Comparison of ENCODE assay signal across 13 cellular contexts in genomic region chr1:173418107-173418985, GRCh38. TPM values are rescaled to one million over a fixed set of nuclear protein-coding genes. Genes with fewer than 3 reads are reported as not detected.
DNase-seq lines count a peak whose midpoint lies in the region; ATAC-seq and TF ChIP-seq lines count a peak whose summit lies in the region.
"Had no signal": no experiment of that assay in that cellular context is flagged by ENCODE, and none has a peak within 500 bp of the region (broad histone marks: within the 10 kb centered on the region; RNA-seq: fewer than 3 reads in every experiment).

No MANE protein-coding gene starts in this region.

- CTCF ChIA-PET in activated CD8-positive, alpha-beta T cell treated with anti-CD3 and anti-CD28 coated beads for 36 hours (lab: Charles Lee): interaction anchor here (1.0 to 1.4 kb wide), 3 partner anchors 11 to 673 kb away, joined by 3 read pairs; no protein-coding TSS in a partner anchor

- DNase-seq in GM23248 (peak; percentile 80), NAMALWA (ENCODE audit: low spot score) (peak; percentile 44), naive B cell (peak; percentile 49), superior temporal gyrus (ENCODE audit: extremely low spot score) (no peak), endodermal cell (no peak), lower lobe of right lung (no peak)
- DNase-seq in activated CD8-positive, alpha-beta T cell treated with anti-CD3 and anti-CD28 coated beads for 36 hours: no peak
- DNase-seq: activated CD4-positive, alpha-beta T cell treated with anti-CD3 and anti-CD28 coated beads for 48 hours; NCI-H2029 treated with DMSO at 0.1 percent for 48 hours; SHP77 treated with DMSO at 0.1 percent for 48 hours; sigmoid colon had no signal

- H3K9me3 ChIP-seq in GM23248 (ENCODE audit: low read depth) (no peaks in the 10 kb centered on the region), endodermal cell (ENCODE audit: control insufficient read depth, low read length) (peaks cover 13% of the 10 kb centered on the region), lower lobe of right lung (no peaks in the 10 kb centered on the region)
- H3K9me3 ChIP-seq: sigmoid colon had no signal

- H3K4me3 ChIP-seq in GM23248: no peak overlapping the region
- no peak overlapping the region for H3K4me3 ChIP-seq in endodermal cell (ENCODE audit: low read length)
- no peak overlapping the region for H3K4me3 ChIP-seq in lower lobe of right lung
- H3K4me3 ChIP-seq: sigmoid colon had no signal

- H3K79me2 ChIP-seq in GM23248 (ENCODE audit: insufficient read depth): no peaks in the 10 kb centered on the region

- H3K27me3 Mint-ChIP-seq in naive B cell (no peaks in the 10 kb centered on the region), endodermal cell (ENCODE audit: insufficient read depth) (no peaks in the 10 kb centered on the region)
- H3K27me3 Mint-ChIP-seq in activated CD8-positive, alpha-beta T cell treated with anti-CD3 and anti-CD28 coated beads for 36 hours: no peaks in the 10 kb centered on the region
- H3K27me3 Mint-ChIP-seq: activated naive CD4-positive, alpha-beta T cell treated with anti-CD3 and anti-CD28 coated beads, Interleukin-2, amount 50 U/mL, for 24 hours had no signal

- WGBS in GM23248 (ENCODE audit: low coverage in 1 of 2, low lambda C conversion rate in 2 of 2, missing lambda C conversion rate in 2 of 2), 2 experiments: 34 to 37% methylated on average over 11 of the region's 11 CpGs
- 93 to 94% methylated on average over 8 to 11 of the region's 11 CpGs for WGBS in endodermal cell (ENCODE audit: insufficient coverage in 1 of 2, insufficient read length in 1 of 2), 2 experiments

- POLR2A ChIA-PET in activated CD8-positive, alpha-beta T cell treated with anti-CD3 and anti-CD28 coated beads for 36 hours (lab: Charles Lee): no interaction called here

- H3K36me3 Mint-ChIP-seq in naive B cell (peaks cover 0 to 3% of the 10 kb centered on the region in 2 donors), endodermal cell (ENCODE audit: low read depth) (peaks cover 51% of the 10 kb centered on the region)
- peaks cover 2% of the 10 kb centered on the region for H3K36me3 Mint-ChIP-seq in activated CD8-positive, alpha-beta T cell treated with anti-CD3 and anti-CD28 coated beads for 36 hours (ENCODE audit: low read depth)

- peak; percentile 33 for ATAC-seq in GM18520 (IDR thresholded peaks at IDR 0.05; ENCODE audit: unreplicated experiment)
- peak; percentile 57 to 60 for ATAC-seq in naive B cell (ENCODE audit: low read depth in 2 of 2)
- no peak for ATAC-seq in activated CD8-positive, alpha-beta T cell treated with anti-CD3 and anti-CD28 coated beads for 36 hours
- no peak for ATAC-seq in lower lobe of right lung

- H3K9me3 Mint-ChIP-seq in naive B cell (no peaks in the 10 kb centered on the region), endodermal cell (peaks cover 3% of the 10 kb centered on the region)
- no peaks in the 10 kb centered on the region for H3K9me3 Mint-ChIP-seq in activated CD8-positive, alpha-beta T cell treated with anti-CD3 and anti-CD28 coated beads for 36 hours
- H3K9me3 Mint-ChIP-seq: activated naive CD4-positive, alpha-beta T cell treated with anti-CD3 and anti-CD28 coated beads, Interleukin-2, amount 50 U/mL, for 24 hours had no signal

- H3F3A ChIP-seq in GM23248 (ENCODE audit: insufficient read depth): 0 out of 2 replicates have a peak, but pooled peaks cover 4% of the 10 kb centered on the region

- intact Hi-C loops in activated CD8-positive, alpha-beta T cell treated with anti-CD3 and anti-CD28 coated beads for 36 hours (cut with micrococcal nuclease): loop anchor here (10.0 kb wide), 1 partner anchor 604 kb away; no protein-coding TSS in a partner anchor
- intact Hi-C loops in lower lobe of right lung (cut with DNase I): no loop called here

- peak overlapping the region; percentile 19 for H3K4me2 ChIP-seq in GM23248 (ENCODE audit: unreplicated experiment)

- H3K27ac Mint-ChIP-seq in naive B cell: peak overlapping the region; percentile 93 to 99 (median 94)
- no peak overlapping the region for H3K27ac Mint-ChIP-seq in activated CD8-positive, alpha-beta T cell treated with anti-CD3 and anti-CD28 coated beads for 36 hours
- no peak overlapping the region for H3K27ac Mint-ChIP-seq in endodermal cell
- H3K27ac Mint-ChIP-seq: activated naive CD4-positive, alpha-beta T cell treated with anti-CD3 and anti-CD28 coated beads, Interleukin-2, amount 50 U/mL, for 24 hours had no signal

- H3K36me3 ChIP-seq in GM23248 (ENCODE audit: low read depth) (no peaks in the 10 kb centered on the region), endodermal cell (ENCODE audit: control insufficient read depth, insufficient read depth, low read length) (peaks cover 14% of the 10 kb centered on the region), lower lobe of right lung (peaks cover 3% of the 10 kb centered on the region)
- H3K36me3 ChIP-seq: sigmoid colon had no signal

- no peak overlapping the region for H2AFZ ChIP-seq in GM23248

- in situ Hi-C loops in GM23248 (cut with MboI): loop anchor here (10.0 kb wide), 2 partner anchors 164 to 594 kb away; no protein-coding TSS in a partner anchor

- H3K4me1 Mint-ChIP-seq in naive B cell (peaks cover 45 to 80% (median 67%) of the 10 kb centered on the region in 3 donors), endodermal cell (peaks cover 4% of the 10 kb centered on the region)
- peaks cover 24% of the 10 kb centered on the region for H3K4me1 Mint-ChIP-seq in activated CD8-positive, alpha-beta T cell treated with anti-CD3 and anti-CD28 coated beads for 36 hours (ENCODE audit: low read depth)

- H4K20me1 ChIP-seq in GM23248 (ENCODE audit: insufficient read depth): no peaks in the 10 kb centered on the region

- H3K27me3 ChIP-seq in GM23248 (replicated peaks; ENCODE audit: insufficient read depth) (no peaks in the 10 kb centered on the region), endodermal cell (ENCODE audit: control insufficient read depth, insufficient read depth, low read length, poor library complexity, severe bottlenecking) (no peaks in the 10 kb centered on the region), lower lobe of right lung (ENCODE audit: low read depth) (no peaks in the 10 kb centered on the region)
- H3K27me3 ChIP-seq: sigmoid colon had no signal

- H3K4me1 ChIP-seq in GM23248 (ENCODE audit: insufficient read depth): peaks cover 19% of the 10 kb centered on the region
- no peaks in the 10 kb centered on the region for H3K4me1 ChIP-seq in endodermal cell (ENCODE audit: control insufficient read depth, insufficient read depth, low read length)
- H3K4me1 ChIP-seq in lower lobe of right lung: peaks cover 7% of the 10 kb centered on the region

- peak overlapping the region; percentile 1 to 81 (median 26) for H3K4me3 Mint-ChIP-seq in naive B cell
- no peak overlapping the region for H3K4me3 Mint-ChIP-seq in activated CD8-positive, alpha-beta T cell treated with anti-CD3 and anti-CD28 coated beads for 36 hours
- no peak overlapping the region for H3K4me3 Mint-ChIP-seq in endodermal cell
- H3K4me3 Mint-ChIP-seq: activated naive CD4-positive, alpha-beta T cell treated with anti-CD3 and anti-CD28 coated beads, Interleukin-2, amount 50 U/mL, for 24 hours had no signal

- H3K9me2 ChIP-seq in GM23248 (ENCODE audit: insufficient read depth): no peaks in the 10 kb centered on the region

- H3K27ac ChIP-seq in GM23248 (0 out of 2 replicates have a peak overlapping the region, but pooled peaks have one; percentile 1), endodermal cell (ENCODE audit: low read depth, low read length) (no peak overlapping the region), lower lobe of right lung (no peak overlapping the region)
- H3K27ac ChIP-seq: sigmoid colon had no signal

- TF ChIP-seq CTCF in activated CD8-positive, alpha-beta T cell treated with anti-CD3 and anti-CD28 coated beads for 36 hours (IDR thresholded peaks at IDR 0.05): no peak
- TF ChIP-seq CTCF in endodermal cell (conservative IDR thresholded peaks at IDR 0.05) (no peak), lower lobe of right lung (IDR thresholded peaks at IDR 0.05) (no peak)

- no peak overlapping the region for H3K9ac ChIP-seq in GM23248
- no peak overlapping the region for H3K9ac ChIP-seq in endodermal cell (ENCODE audit: extremely low read depth, low read length, poor library complexity, severe bottlenecking)

RNA-seq across cellular contexts. Expression of gene PRDX6, which starts 58.8 kb away (rescaled TPM):
- total RNA-seq in GM23248 (2014; rRNA removed; shearing (Covaris generic)): 324 and 336 TPM in 2 replicates
- polyA plus RNA-seq in GM23248 (2016; fragmentation: Nextera tagmentation; extraction: Ambion mirVana): 434 and 438 TPM in 2 replicates
- polyA plus RNA-seq in naive B cell (ENCODE audit: low read depth in 6 of 6): 100 to 1,000 TPM in 5 of 6 donors, 10 to 100 TPM in 1; 93.7 to 143 (median 118) TPM
- 100 to 1,000 TPM; 165 to 169 TPM for total RNA-seq in activated CD8-positive, alpha-beta T cell treated with anti-CD3 and anti-CD28 coated beads for 36 hours
- 100 to 1,000 TPM; 483 to 623 TPM for total RNA-seq in endodermal cell
- polyA plus RNA-seq in endodermal cell (2013, experiment 1 of 2): 313 TPM
- polyA plus RNA-seq in endodermal cell (2013, experiment 2 of 2): 304 TPM
- 187 TPM for total RNA-seq in lower lobe of right lung

Comparison
In these comparisons a context has a peak if more than half of its experiments do, and no peak if none do; other contexts are left out.
1. ATAC-seq: peak in GM18520 (single experiment) and naive B cell (2 of 2); none in activated CD8-positive, alpha-beta T cell treated with anti-CD3 and anti-CD28 coated beads for 36 hours (single experiment) and lower lobe of right lung (0 of 2).
2. DNase-seq: peak in GM23248 (single experiment), NAMALWA (single experiment) and naive B cell (single experiment); none in activated CD8-positive, alpha-beta T cell treated with anti-CD3 and anti-CD28 coated beads for 36 hours (single experiment), superior temporal gyrus (single experiment), endodermal cell (single experiment) and lower lobe of right lung (single experiment).
3. H3K27ac Mint-ChIP-seq: peak in naive B cell (6 of 6); none in activated CD8-positive, alpha-beta T cell treated with anti-CD3 and anti-CD28 coated beads for 36 hours (single experiment) and endodermal cell (single experiment).
4. H3K4me3 Mint-ChIP-seq: peak in naive B cell (8 of 8); none in activated CD8-positive, alpha-beta T cell treated with anti-CD3 and anti-CD28 coated beads for 36 hours (single experiment) and endodermal cell (single experiment).